23 cellular contexts compared by ENCODE assay signal in the genomic region with DNA sequence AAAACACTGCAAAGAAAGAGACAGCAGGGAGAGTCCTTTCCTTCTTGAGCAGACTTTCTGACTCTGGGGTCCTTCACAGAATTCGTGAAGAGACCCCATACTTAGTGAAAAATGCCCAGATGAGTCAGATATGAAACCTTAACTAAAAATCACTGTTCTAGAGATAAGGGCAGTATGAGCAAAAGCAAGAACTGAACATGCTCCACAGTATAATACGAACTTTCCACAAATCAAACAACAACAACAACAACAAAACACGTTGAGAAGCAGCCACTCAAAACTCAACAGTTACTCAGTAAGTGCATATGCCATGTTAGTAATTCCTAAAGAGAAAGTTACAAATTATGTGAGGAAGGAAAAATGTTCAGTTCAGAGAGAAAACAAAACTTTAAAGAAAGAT. TPM values are rescaled to one million over a fixed set of nuclear protein-coding genes. Genes with fewer than 3 reads are reported as not detected.
A peak's percentile ranks its signal among the peaks of the same experiment; 100 is the strongest.
DNase-seq lines count a peak whose midpoint lies in the region; ATAC-seq and TF ChIP-seq lines count a peak whose summit lies in the region.
"Had no signal": no experiment of that assay in that cellular context is flagged by ENCODE, and none has a peak within 500 bp of the region (broad histone marks: within the 10 kb centered on the region; RNA-seq: fewer than 3 reads in every experiment).

No MANE protein-coding gene starts in this region.

- CTCF ChIA-PET in RWPE1 (lab: Yijun Ruan, JAX): interaction anchor here (0.6 kb wide), 1 partner anchor 830 kb away, joined by 3 read pairs; no protein-coding TSS in a partner anchor

- H3K9me3 Mint-ChIP-seq in activated T-cell treated with anti-CD3 and anti-CD28 coated beads, Interleukin-2, amount 50 U/mL, for 72 hours: no peaks in the 10 kb centered on the region
- H3K9me3 Mint-ChIP-seq in T-helper 2 cell treated with Interferon-gamma antibody and Interleukin-4, amounts not matched to agents 5 μg/mL and 100 μg/mL, for 36 hours: no peaks in the 10 kb centered on the region
- H3K9me3 Mint-ChIP-seq: naive thymus-derived CD8-positive, alpha-beta T cell had no signal

- H3K27ac ChIP-seq in muscle layer of duodenum (ENCODE audit: low read length) (peak overlapping the region; percentile 27), thoracic aorta (peak overlapping the region; percentile 71 to 81), RWPE1 (no peak overlapping the region)
- H3K27ac ChIP-seq: pancreas had no signal

- peaks cover 9 to 26% of the 10 kb centered on the region in 2 donors for H3K36me3 ChIP-seq in muscle layer of duodenum (ENCODE audit: control insufficient read depth in 1 of 2, insufficient read depth in 2 of 2, low read length in 2 of 2)
- H3K36me3 ChIP-seq in thoracic aorta: peaks cover 5% of the 10 kb centered on the region

- H3K27me3 Mint-ChIP-seq in activated T-cell treated with anti-CD3 and anti-CD28 coated beads, Interleukin-2, amount 50 U/mL, for 72 hours (ENCODE audit: low read depth): no peaks in the 10 kb centered on the region
- no peaks in the 10 kb centered on the region for H3K27me3 Mint-ChIP-seq in T-helper 2 cell treated with Interferon-gamma antibody and Interleukin-4, amounts not matched to agents 5 μg/mL and 100 μg/mL, for 36 hours (ENCODE audit: low read depth)
- H3K27me3 Mint-ChIP-seq: naive thymus-derived CD8-positive, alpha-beta T cell had no signal

- peaks cover 27 to 62% of the 10 kb centered on the region in 2 donors for H3K4me1 ChIP-seq in muscle layer of duodenum (ENCODE audit: control insufficient read depth in 1 of 2, insufficient read depth in 2 of 2, low read length in 2 of 2)
- H3K4me1 ChIP-seq in thoracic aorta (ENCODE audit: control insufficient read depth in 1 of 2, low read depth in 2 of 2): peaks cover 42 to 83% of the 10 kb centered on the region in 2 donors

- H3K36me3 Mint-ChIP-seq in activated T-cell treated with anti-CD3 and anti-CD28 coated beads, Interleukin-2, amount 50 U/mL, for 72 hours (ENCODE audit: insufficient read depth in 2 of 2): peaks cover 5 to 18% of the 10 kb centered on the region in 2 donors
- peaks cover 39% of the 10 kb centered on the region for H3K36me3 Mint-ChIP-seq in T-helper 2 cell treated with Interferon-gamma antibody and Interleukin-4, amounts not matched to agents 5 μg/mL and 100 μg/mL, for 36 hours (ENCODE audit: low read depth)

- H3K4me1 Mint-ChIP-seq in activated T-cell treated with anti-CD3 and anti-CD28 coated beads, Interleukin-2, amount 50 U/mL, for 72 hours (ENCODE audit: low read depth): peaks cover 58% of the 10 kb centered on the region
- H3K4me1 Mint-ChIP-seq in T-helper 2 cell treated with Interferon-gamma antibody and Interleukin-4, amounts not matched to agents 5 μg/mL and 100 μg/mL, for 36 hours (ENCODE audit: low read depth): peaks cover 19% of the 10 kb centered on the region

- peak overlapping the region; percentile 82 for H3K27ac Mint-ChIP-seq in activated T-cell treated with anti-CD3 and anti-CD28 coated beads, Interleukin-2, amount 50 U/mL, for 72 hours
- peak overlapping the region; percentile 55 for H3K27ac Mint-ChIP-seq in T-helper 2 cell treated with Interferon-gamma antibody and Interleukin-4, amounts not matched to agents 5 μg/mL and 100 μg/mL, for 36 hours

- H3K9me3 ChIP-seq in muscle layer of duodenum (ENCODE audit: control insufficient read depth in 1 of 2, low read length in 2 of 2): no peaks in the 10 kb centered on the region
- no peaks in the 10 kb centered on the region for H3K9me3 ChIP-seq in thoracic aorta
- H3K9me3 ChIP-seq: BE2C, pancreas, suprapubic skin had no signal

- H3K27me3 ChIP-seq in muscle layer of duodenum (ENCODE audit: low read depth, low read length) (no peaks in the 10 kb centered on the region), thoracic aorta (replicated peaks; ENCODE audit: insufficient read depth) (no peaks in the 10 kb centered on the region)
- H3K27me3 ChIP-seq: BE2C, dorsolateral prefrontal cortex, pancreas, suprapubic skin had no signal

- POLR2A ChIA-PET in RWPE1 (lab: Yijun Ruan, JAX; ENCODE audit: low non-redundant PET): no interaction called here

- DNase-seq in activated T-cell treated with anti-CD3 and anti-CD28 coated beads, Interleukin-2, amount 50 U/mL, for 72 hours: no peak
- DNase-seq in activated T-cell treated with anti-CD3 and anti-CD28 coated beads, Interleukin-2, amount 50 U/mL, for 1 hour: no peak
- no peak for DNase-seq in T-helper 2 cell treated with Interferon-gamma antibody and Interleukin-4, amounts not matched to agents 5 μg/mL and 100 μg/mL, for 36 hours (ENCODE audit: low spot score)
- no peak for DNase-seq in thoracic aorta (ENCODE audit: low spot score)
- no peak for DNase-seq in RWPE1 (ENCODE audit: low spot score)
- DNase-seq in activated naive CD4-positive, alpha-beta T cell (lab: John Stamatoyannopoulos, UW): no peak
- DNase-seq: activated CD4-positive, alpha-beta T cell treated with anti-CD3 and anti-CD28 coated beads for 1 hour; activated gamma-delta T cell treated with Interleukin-2 at 50 U/mL for 16 hours; BE2C; central memory CD4-positive, alpha-beta T cell; DMS79; dorsolateral prefrontal cortex; left colon; mesendoderm; naive thymus-derived CD8-positive, alpha-beta T cell; NCI-H1105 treated with DMSO at 0.1 percent for 48 hours; NCI-H2081; pancreas; SHP77 treated with DMSO at 0.1 percent for 48 hours; stimulated activated CD8-positive, alpha-beta memory T cell treated with anti-CD3 and anti-CD28 coated beads, Interleukin-4, amount 100 ng/mL, for 48 hours had no signal

- H3K4me3 ChIP-seq in muscle layer of duodenum (ENCODE audit: low read depth in 1 of 2, low read length in 2 of 2) (no peak overlapping the region), thoracic aorta (no peak overlapping the region)
- H3K4me3 ChIP-seq: dorsolateral prefrontal cortex, pancreas, suprapubic skin had no signal

- H3K4me3 Mint-ChIP-seq in activated T-cell treated with anti-CD3 and anti-CD28 coated beads, Interleukin-2, amount 50 U/mL, for 72 hours: peak overlapping the region in 1 of 2 donors; percentile 59
- no peak overlapping the region for H3K4me3 Mint-ChIP-seq in T-helper 2 cell treated with Interferon-gamma antibody and Interleukin-4, amounts not matched to agents 5 μg/mL and 100 μg/mL, for 36 hours

- peak; percentile 44 to 56 for ATAC-seq in activated T-cell treated with anti-CD3 and anti-CD28 coated beads, Interleukin-2, amount 50 U/mL, for 72 hours (replicated peaks in 1 of 2)
- no peak for ATAC-seq in thoracic aorta (ENCODE audit: insufficient number of reproducible peaks, low FRiP score, low read depth)
- ATAC-seq in HG02970 (IDR thresholded peaks at IDR 0.05; ENCODE audit: low FRiP score, unreplicated experiment): no peak
- ATAC-seq: left colon; naive thymus-derived CD8-positive, alpha-beta T cell; pancreas had no signal

- TF ChIP-seq CTCF in thoracic aorta (IDR thresholded peaks at IDR 0.05): no peak
- TF ChIP-seq CTCF in RWPE1 (conservative IDR thresholded peaks at IDR 0.05; ENCODE audit: low read depth): no peak

RNA-seq across cellular contexts. Expression of gene PITPNB, which starts 44.3 kb away (rescaled TPM):
- 100 to 1,000 TPM in 1 of 2 donors, 10 to 100 TPM in 1; 97.2 to 102 TPM for total RNA-seq in activated T-cell treated with anti-CD3 and anti-CD28 coated beads, Interleukin-2, amount 50 U/mL, for 72 hours
- 100 to 1,000 TPM in 1 of 2 donors, 10 to 100 TPM in 1; 42.2 to 111 TPM for total RNA-seq in thoracic aorta

Comparison
In these comparisons a context has a peak if more than half of its experiments do, and no peak if none do; other contexts are left out.
1. ATAC-seq: peak in activated T-cell treated with anti-CD3 and anti-CD28 coated beads, Interleukin-2, amount 50 U/mL, for 72 hours (2 of 2); none in thoracic aorta (single experiment) and HG02970 (single experiment).